Comparison of ENCODE assay signal across 1 cellular context in genomic region chr3:72344256-72345046, GRCh38.
TF ChIP-seq lines count a peak whose summit lies in the region.

No MANE protein-coding gene starts in this region.

TF ChIP-seq in HepG2, 621 proteins besides CTCF, POLR2A, EP300 and RAD21:
- TF ChIP-seq ZBTB40 (IDR thresholded peaks at IDR 0.05) (no peak), ZBTB40 (CRISPR knock-in tag; IDR thresholded peaks at IDR 0.05) (peak; percentile 95), SCMH1 (CRISPR knock-in tag; IDR thresholded peaks at IDR 0.05; ENCODE audit: borderline replicate concordance) (no peak), TP53 (CRISPR knock-in tag; conservative IDR thresholded peaks at IDR 0.05) (no peak)
